Comparison of ENCODE assay signal across 1 cellular context in genomic region chr3:33063651-33064051, GRCh38.
TF ChIP-seq lines count a peak whose summit lies in the region.

No MANE protein-coding gene starts in this region.

TF ChIP-seq in HepG2, 621 proteins besides CTCF, POLR2A, EP300 and RAD21:
- TF ChIP-seq FOXC1 (CRISPR knock-in tag; IDR thresholded peaks at IDR 0.05; ENCODE audit: borderline replicate concordance) (no peak), ZNF234 (CRISPR knock-in tag; conservative IDR thresholded peaks at IDR 0.05) (no peak), MXD4 (CRISPR knock-in tag; IDR thresholded peaks at IDR 0.05) (no peak), HDAC2 (CRISPR knock-in tag; IDR thresholded peaks at IDR 0.05) (no peak), ZNF605 (CRISPR knock-in tag; IDR thresholded peaks at IDR 0.05) (no peak), ZNF451 (CRISPR knock-in tag; IDR thresholded peaks at IDR 0.05) (no peak), BORCS8-MEF2B (CRISPR knock-in tag; IDR thresholded peaks at IDR 0.05) (no peak), CBFB (CRISPR knock-in tag; IDR thresholded peaks at IDR 0.05) (no peak), ZNF564 (CRISPR knock-in tag; IDR thresholded peaks at IDR 0.05) (no peak)
- TF ChIP-seq, protein P1, sequence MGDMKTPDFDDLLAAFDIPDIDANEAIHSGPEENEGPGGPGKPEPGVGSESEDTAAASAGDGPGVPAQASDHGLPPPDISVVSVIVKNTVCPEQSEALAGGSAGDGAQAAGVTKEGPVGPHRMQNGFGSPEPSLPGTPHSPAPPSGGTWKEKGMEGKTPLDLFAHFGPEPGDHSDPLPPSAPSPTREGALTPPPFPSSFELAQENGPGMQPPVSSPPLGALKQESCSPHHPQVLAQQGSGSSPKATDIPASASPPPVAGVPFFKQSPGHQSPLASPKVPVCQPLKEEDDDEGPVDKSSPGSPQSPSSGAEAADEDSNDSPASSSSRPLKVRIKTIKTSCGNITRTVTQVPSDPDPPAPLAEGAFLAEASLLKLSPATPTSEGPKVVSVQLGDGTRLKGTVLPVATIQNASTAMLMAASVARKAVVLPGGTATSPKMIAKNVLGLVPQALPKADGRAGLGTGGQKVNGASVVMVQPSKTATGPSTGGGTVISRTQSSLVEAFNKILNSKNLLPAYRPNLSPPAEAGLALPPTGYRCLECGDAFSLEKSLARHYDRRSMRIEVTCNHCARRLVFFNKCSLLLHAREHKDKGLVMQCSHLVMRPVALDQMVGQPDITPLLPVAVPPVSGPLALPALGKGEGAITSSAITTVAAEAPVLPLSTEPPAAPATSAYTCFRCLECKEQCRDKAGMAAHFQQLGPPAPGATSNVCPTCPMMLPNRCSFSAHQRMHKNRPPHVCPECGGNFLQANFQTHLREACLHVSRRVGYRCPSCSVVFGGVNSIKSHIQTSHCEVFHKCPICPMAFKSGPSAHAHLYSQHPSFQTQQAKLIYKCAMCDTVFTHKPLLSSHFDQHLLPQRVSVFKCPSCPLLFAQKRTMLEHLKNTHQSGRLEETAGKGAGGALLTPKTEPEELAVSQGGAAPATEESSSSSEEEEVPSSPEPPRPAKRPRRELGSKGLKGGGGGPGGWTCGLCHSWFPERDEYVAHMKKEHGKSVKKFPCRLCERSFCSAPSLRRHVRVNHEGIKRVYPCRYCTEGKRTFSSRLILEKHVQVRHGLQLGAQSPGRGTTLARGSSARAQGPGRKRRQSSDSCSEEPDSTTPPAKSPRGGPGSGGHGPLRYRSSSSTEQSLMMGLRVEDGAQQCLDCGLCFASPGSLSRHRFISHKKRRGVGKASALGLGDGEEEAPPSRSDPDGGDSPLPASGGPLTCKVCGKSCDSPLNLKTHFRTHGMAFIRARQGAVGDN (CRISPR knock-in tag; IDR thresholded peaks at IDR 0.05) = no peak
